In the genomic region with DNA sequence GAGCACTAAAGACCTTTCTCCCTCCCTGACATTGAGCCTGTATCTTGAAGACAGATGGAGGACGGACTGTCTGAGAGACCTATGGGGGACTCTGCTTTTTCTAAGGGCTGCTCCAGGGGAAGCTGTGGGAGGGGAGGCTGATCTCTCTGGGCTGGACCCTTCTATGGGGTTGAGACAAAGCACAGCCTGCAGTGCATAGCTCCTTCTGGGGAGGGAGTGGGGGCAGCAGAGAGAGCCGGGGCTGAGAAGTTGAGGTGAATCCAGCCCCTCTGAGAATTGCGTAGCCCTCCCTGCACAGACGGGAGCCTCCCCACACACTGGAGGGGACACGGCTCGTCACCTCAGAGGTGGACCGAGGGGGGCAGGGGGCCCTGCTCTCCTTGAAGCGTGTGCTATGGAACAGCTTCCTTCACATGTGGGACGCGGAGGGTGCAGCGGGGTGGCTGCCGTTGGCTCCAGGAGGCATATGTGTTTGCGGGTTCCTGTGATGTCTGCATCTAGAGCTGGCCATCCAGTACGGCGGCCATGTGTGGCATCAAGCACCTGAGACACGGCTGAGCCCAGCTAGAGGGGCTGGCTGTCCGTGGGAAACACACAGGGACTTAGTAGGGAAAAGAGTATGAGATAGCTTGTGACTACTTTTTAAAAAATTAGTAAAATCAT, we compare ENCODE assay signal across 19 cellular contexts.
DNase-seq lines count a peak whose midpoint lies in the region; ATAC-seq and TF ChIP-seq lines count a peak whose summit lies in the region.
"Had no signal": no experiment of that assay in that cellular context is flagged by ENCODE, and none has a peak within 500 bp of the region (broad histone marks: within the 10 kb centered on the region; RNA-seq: fewer than 3 reads in every experiment).

No MANE protein-coding gene starts in this region.

- TF ChIP-seq POLR2A in stomach (IDR thresholded peaks at IDR 0.05), result no peak

- POLR2A ChIA-PET in WTC11 (lab: Charles Lee), result no interaction called here

- H3K4me3 ChIP-seq in BLaER1 (no peak overlapping the region), stomach (no peak overlapping the region)
- H3K4me3 ChIP-seq: SJCRH30 had no signal

- intact Hi-C loops in stomach (cut with DNase I; ENCODE audit: low total_unique reads), result no loop called here

- DNase-seq in NCI-H2171 (lab: John Stamatoyannopoulos, UW) (peak; percentile 72), WTC11 (ENCODE audit: low spot score) (peak; percentile 43), left kidney (ENCODE audit: low read depth, low spot score) (peak; percentile 13), RPMI8226 (no peak), stomach (no peak), NCI-H2107 treated with DMSO at 0.1 percent for 48 hours (lab: John Stamatoyannopoulos, UW; ENCODE audit: unreplicated experiment) (no peak), epidermal melanocyte (ENCODE audit: insufficient read length, low spot score) (no peak)
- DNase-seq: CD4-positive, CD25-positive, alpha-beta regulatory T cell; DMS79 treated with DMSO at 0.1 percent for 48 hours; GOT3; NCI-H1092 treated with DMSO at 0.1 percent for 48 hours; NCI-H146; NCI-H2029; NCI-H446 treated with DMSO at 0.1 percent for 48 hours; NK-92 treated with Interleukin-12 subunit alpha and Interleukin-12 subunit beta, amount 100 ng/mL, for 24 hours; SJCRH30; T-cell had no signal

- peak; percentile 97 for ATAC-seq in WTC11
- ATAC-seq: T-cell had no signal

- peaks cover 15% of the 10 kb centered on the region for H3K9me3 Mint-ChIP-seq in WTC11

- H3K27me3 Mint-ChIP-seq in WTC11 (ENCODE audit: low read depth), result no peaks in the 10 kb centered on the region; the same call in 1 of the 2 replicates
- H3K27me3 Mint-ChIP-seq: CD4-positive, CD25-positive, alpha-beta regulatory T cell had no signal

- H3K36me3 ChIP-seq in BLaER1 (no peaks in the 10 kb centered on the region), stomach (no peaks in the 10 kb centered on the region)
- H3K36me3 ChIP-seq: SJCRH30 had no signal

- H3K27ac Mint-ChIP-seq in WTC11, result no peak overlapping the region
- H3K27ac Mint-ChIP-seq: CD4-positive, CD25-positive, alpha-beta regulatory T cell; T-cell had no signal

- peaks cover 5% of the 10 kb centered on the region for H3K36me3 Mint-ChIP-seq in WTC11
- H3K36me3 Mint-ChIP-seq: CD4-positive, CD25-positive, alpha-beta regulatory T cell; T-cell had no signal

- TF ChIP-seq EP300 in stomach (IDR thresholded peaks at IDR 0.05), result no peak

- CTCF ChIA-PET in WTC11 (lab: Charles Lee), result interaction anchor here (0.5 to 2.5 kb wide), 23 partner anchors 9 to 563 kb away, joined by 3 to 37 read pairs (median 4); no protein-coding TSS in a partner anchor

- TF ChIP-seq CTCF in WTC11 (IDR thresholded peaks at IDR 0.05), result no peak
- TF ChIP-seq CTCF in stomach (IDR thresholded peaks at IDR 0.05), result no peak

- H3K9ac ChIP-seq in BLaER1, result no peak overlapping the region
- H3K9ac ChIP-seq: KMS-11 had no signal

- no peaks in the 10 kb centered on the region for H4K20me1 ChIP-seq in BLaER1

- no peaks in the 10 kb centered on the region for H3K4me1 Mint-ChIP-seq in WTC11
- H3K4me1 Mint-ChIP-seq: CD4-positive, CD25-positive, alpha-beta regulatory T cell; T-cell had no signal

- H3K27ac ChIP-seq in BLaER1, result no peak overlapping the region
- no peak overlapping the region for H3K27ac ChIP-seq in stomach
- H3K27ac ChIP-seq: KMS-11, SJCRH30 had no signal

- peaks cover 6% of the 10 kb centered on the region; the same call in 1 of the 2 replicates for H3K27me3 ChIP-seq in BLaER1
- peaks cover 0 to 16% (median 12%) of the 10 kb centered on the region in 3 donors for H3K27me3 ChIP-seq in stomach

- peak overlapping the region; percentile 70 for H3K4me2 ChIP-seq in BLaER1
- H3K4me2 ChIP-seq: KMS-11 had no signal

- H3K9me3 ChIP-seq in BLaER1 (no peaks in the 10 kb centered on the region; the same call in 1 of the 2 replicates), stomach (peaks cover 0 to 21% (median 16%) of the 10 kb centered on the region in 4 donors)

- H3K4me3 Mint-ChIP-seq in WTC11, result no peak overlapping the region
- H3K4me3 Mint-ChIP-seq: CD4-positive, CD25-positive, alpha-beta regulatory T cell; T-cell had no signal

- 54 to 77% (median 65%) methylated on average over 15 to 17 of the region's 17 CpGs for WGBS in stomach, 5 donors

- H3K4me1 ChIP-seq in BLaER1, result peaks cover 26% of the 10 kb centered on the region
- no peaks in the 10 kb centered on the region for H3K4me1 ChIP-seq in stomach
- H3K4me1 ChIP-seq: SJCRH30 had no signal

TF ChIP-seq in WTC11, 78 proteins besides CTCF, POLR2A, EP300 and RAD21:
- no peak for TF ChIP-seq ZNF121 (CRISPR knock-in tag; IDR thresholded peaks at IDR 0.05)
- TF ChIP-seq ZNF138 (CRISPR knock-in tag; conservative IDR thresholded peaks at IDR 0.05), result no peak
- TF ChIP-seq, protein P1, sequence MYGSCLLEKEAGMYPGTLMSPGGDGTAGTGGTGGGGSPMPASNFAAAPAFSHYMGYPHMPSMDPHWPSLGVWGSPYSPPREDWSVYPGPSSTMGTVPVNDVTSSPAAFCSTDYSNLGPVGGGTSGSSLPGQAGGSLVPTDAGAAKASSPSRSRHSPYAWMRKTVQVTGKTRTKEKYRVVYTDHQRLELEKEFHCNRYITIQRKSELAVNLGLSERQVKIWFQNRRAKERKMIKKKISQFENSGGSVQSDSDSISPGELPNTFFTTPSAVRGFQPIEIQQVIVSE (CRISPR knock-in tag; IDR thresholded peaks at IDR 0.05; ENCODE audit: borderline replicate concordance), result no peak
- TF ChIP-seq GRHL2 (CRISPR knock-in tag; IDR thresholded peaks at IDR 0.05; ENCODE audit: insufficient replicate concordance, severe bottlenecking), result no peak
- TF ChIP-seq, protein P2, sequence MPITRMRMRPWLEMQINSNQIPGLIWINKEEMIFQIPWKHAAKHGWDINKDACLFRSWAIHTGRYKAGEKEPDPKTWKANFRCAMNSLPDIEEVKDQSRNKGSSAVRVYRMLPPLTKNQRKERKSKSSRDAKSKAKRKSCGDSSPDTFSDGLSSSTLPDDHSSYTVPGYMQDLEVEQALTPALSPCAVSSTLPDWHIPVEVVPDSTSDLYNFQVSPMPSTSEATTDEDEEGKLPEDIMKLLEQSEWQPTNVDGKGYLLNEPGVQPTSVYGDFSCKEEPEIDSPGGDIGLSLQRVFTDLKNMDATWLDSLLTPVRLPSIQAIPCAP (CRISPR knock-in tag; IDR thresholded peaks at IDR 0.05), result no peak
- TF ChIP-seq, protein P3, sequence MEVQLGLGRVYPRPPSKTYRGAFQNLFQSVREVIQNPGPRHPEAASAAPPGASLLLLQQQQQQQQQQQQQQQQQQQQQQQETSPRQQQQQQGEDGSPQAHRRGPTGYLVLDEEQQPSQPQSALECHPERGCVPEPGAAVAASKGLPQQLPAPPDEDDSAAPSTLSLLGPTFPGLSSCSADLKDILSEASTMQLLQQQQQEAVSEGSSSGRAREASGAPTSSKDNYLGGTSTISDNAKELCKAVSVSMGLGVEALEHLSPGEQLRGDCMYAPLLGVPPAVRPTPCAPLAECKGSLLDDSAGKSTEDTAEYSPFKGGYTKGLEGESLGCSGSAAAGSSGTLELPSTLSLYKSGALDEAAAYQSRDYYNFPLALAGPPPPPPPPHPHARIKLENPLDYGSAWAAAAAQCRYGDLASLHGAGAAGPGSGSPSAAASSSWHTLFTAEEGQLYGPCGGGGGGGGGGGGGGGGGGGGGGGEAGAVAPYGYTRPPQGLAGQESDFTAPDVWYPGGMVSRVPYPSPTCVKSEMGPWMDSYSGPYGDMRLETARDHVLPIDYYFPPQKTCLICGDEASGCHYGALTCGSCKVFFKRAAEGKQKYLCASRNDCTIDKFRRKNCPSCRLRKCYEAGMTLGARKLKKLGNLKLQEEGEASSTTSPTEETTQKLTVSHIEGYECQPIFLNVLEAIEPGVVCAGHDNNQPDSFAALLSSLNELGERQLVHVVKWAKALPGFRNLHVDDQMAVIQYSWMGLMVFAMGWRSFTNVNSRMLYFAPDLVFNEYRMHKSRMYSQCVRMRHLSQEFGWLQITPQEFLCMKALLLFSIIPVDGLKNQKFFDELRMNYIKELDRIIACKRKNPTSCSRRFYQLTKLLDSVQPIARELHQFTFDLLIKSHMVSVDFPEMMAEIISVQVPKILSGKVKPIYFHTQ (CRISPR knock-in tag; IDR thresholded peaks at IDR 0.05), result no peak
- no peak for TF ChIP-seq TCF7 (CRISPR knock-in tag; IDR thresholded peaks at IDR 0.05; ENCODE audit: low read depth)
- no peak for TF ChIP-seq ZNF423 (CRISPR knock-in tag; IDR thresholded peaks at IDR 0.05)
- TF ChIP-seq ZNF416 (CRISPR knock-in tag; IDR thresholded peaks at IDR 0.05), result no peak
- TF ChIP-seq GTF2I (CRISPR knock-in tag; conservative IDR thresholded peaks at IDR 0.05), result no peak
- TF ChIP-seq, protein P4, sequence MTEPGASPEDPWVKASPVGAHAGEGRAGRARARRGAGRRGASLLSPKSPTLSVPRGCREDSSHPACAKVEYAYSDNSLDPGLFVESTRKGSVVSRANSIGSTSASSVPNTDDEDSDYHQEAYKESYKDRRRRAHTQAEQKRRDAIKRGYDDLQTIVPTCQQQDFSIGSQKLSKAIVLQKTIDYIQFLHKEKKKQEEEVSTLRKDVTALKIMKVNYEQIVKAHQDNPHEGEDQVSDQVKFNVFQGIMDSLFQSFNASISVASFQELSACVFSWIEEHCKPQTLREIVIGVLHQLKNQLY (CRISPR knock-in tag; IDR thresholded peaks at IDR 0.05), result no peak
- no peak for TF ChIP-seq RELA (CRISPR knock-in tag; IDR thresholded peaks at IDR 0.05; ENCODE audit: borderline replicate concordance)

Comparison
In these comparisons a context has a peak if more than half of its experiments do, and no peak if none do; other contexts are left out.
1. DNase-seq: peak in NCI-H2171 (single experiment), WTC11 (single experiment) and left kidney (single experiment); none in RPMI8226 (single experiment), stomach (single experiment), NCI-H2107 treated with DMSO at 0.1 percent for 48 hours (single experiment) and epidermal melanocyte (single experiment).